17 cellular contexts compared by ENCODE assay signal in the genomic region with DNA sequence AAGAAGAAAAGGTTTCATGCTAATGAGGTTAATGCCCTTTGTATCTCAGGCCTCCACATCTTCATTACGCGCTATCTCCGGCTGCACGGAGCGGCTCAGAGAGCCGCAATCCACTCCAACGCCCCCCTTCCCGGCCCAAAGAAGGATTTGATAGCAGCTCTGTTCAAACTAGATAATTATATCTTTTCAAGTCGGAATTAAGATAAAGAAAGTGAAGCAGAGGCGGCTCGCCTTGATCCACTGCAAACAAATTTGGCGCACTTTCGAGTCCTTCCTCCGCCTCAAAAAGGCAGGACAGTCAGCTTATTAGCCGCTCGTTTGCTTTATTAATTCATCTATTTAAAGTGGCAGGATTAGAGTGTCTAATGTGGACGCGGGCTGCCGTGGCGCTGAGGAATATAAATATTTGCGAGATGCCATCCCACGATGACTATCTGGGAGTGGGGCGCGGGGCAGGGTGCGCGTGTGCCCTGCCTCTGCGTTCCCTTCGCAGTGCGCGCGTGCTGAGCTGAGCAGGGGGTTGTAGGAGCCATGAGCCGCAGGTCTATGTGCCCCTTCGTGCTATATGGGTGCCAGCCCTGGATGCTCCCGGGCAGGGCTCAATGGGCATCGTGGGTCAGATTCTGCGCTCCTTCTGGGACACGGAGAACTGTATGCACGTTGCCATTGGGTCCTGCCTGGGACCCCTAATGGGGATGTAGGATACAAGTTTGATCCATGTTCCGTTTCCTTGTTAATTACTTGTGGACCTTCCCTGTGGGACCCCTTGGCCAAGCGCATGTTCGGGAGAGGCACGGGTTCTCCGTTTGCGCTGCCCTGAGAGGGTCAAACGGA. TPM values are rescaled to one million over a fixed set of nuclear protein-coding genes. Genes with fewer than 3 reads are reported as not detected.
A peak's percentile ranks its signal among the peaks of the same experiment; 100 is the strongest.
DNase-seq lines count a peak whose midpoint lies in the region; ATAC-seq and TF ChIP-seq lines count a peak whose summit lies in the region.
"Had no signal": no experiment of that assay in that cellular context is flagged by ENCODE, and none has a peak within 500 bp of the region (broad histone marks: within the 10 kb centered on the region; RNA-seq: fewer than 3 reads in every experiment).

No MANE protein-coding gene starts in this region.

- DNase-seq in AG04449 (ENCODE audit: low read depth, low spot score): no peak
- DNase-seq in OCI-M1 (lab: John Stamatoyannopoulos, UW): peak; percentile 18
- DNase-seq in glutamatergic neuron: no peak
- DNase-seq in osteoblast (ENCODE audit: insufficient read length, low spot score, missing footprints): peak; percentile 49
- no peak for DNase-seq in sigmoid colon
- DNase-seq in HuH-7.5 (ENCODE audit: low spot score): no peak
- no peak for DNase-seq in effector CD4-positive, alpha-beta T cell
- DNase-seq: activated CD4-positive, CD25-positive, alpha-beta regulatory T cell; activated naive CD4-positive, alpha-beta T cell treated with anti-CD3 and anti-CD28 coated beads for 36 hours; Calu3; kidney glomerular epithelial cell; NCI-H82; stimulated activated CD4-positive, alpha-beta T cell treated with anti-CD3 and anti-CD28 coated beads, Interleukin-15, amount 100 ng/mL, for 24 hours had no signal

- H3K4me3 ChIP-seq in AG04449 (ENCODE audit: low read depth, low read length) (peak overlapping the region; percentile 27), osteoblast (ENCODE audit: insufficient read depth, low read length) (no peak overlapping the region), sigmoid colon (no peak overlapping the region)
- H3K4me3 ChIP-seq: cardiac muscle cell, thoracic aorta had no signal

- 6 to 10% methylated on average over 45 of the region's 45 CpGs for WGBS in sigmoid colon, 2 donors

- H2AFZ ChIP-seq in osteoblast (ENCODE audit: low read length): no peak overlapping the region

- POLR2A ChIA-PET in AG04449 (lab: Yijun Ruan, JAX): no interaction called here

- intact Hi-C loops in sigmoid colon (cut with DNase I): no loop called here

- no peaks in the 10 kb centered on the region for H3K79me2 ChIP-seq in osteoblast (ENCODE audit: insufficient read depth, low read length)

- CTCF ChIA-PET in AG04449 (lab: Yijun Ruan, JAX): interaction anchor here (0.6 to 1.7 kb wide), 3 partner anchors 13 to 123 kb away, joined by 3 to 6 read pairs (median 3); no protein-coding TSS in a partner anchor

- H3K27ac Mint-ChIP-seq in glutamatergic neuron (ENCODE audit: unreplicated experiment): no peak overlapping the region
- H3K27ac Mint-ChIP-seq: activated naive CD4-positive, alpha-beta T cell treated with anti-CD3 and anti-CD28 coated beads for 36 hours had no signal

- H3K36me3 Mint-ChIP-seq in glutamatergic neuron (ENCODE audit: unreplicated experiment): no peaks in the 10 kb centered on the region

- H3K9me3 ChIP-seq in osteoblast (ENCODE audit: low read depth, low read length) (no peaks in the 10 kb centered on the region), sigmoid colon (no peaks in the 10 kb centered on the region)
- H3K9me3 ChIP-seq: thoracic aorta had no signal

- peaks cover 14% of the 10 kb centered on the region for H3K9me3 Mint-ChIP-seq in glutamatergic neuron (ENCODE audit: unreplicated experiment)
- H3K9me3 Mint-ChIP-seq: activated naive CD4-positive, alpha-beta T cell treated with anti-CD3 and anti-CD28 coated beads for 36 hours had no signal

- H3K27ac ChIP-seq in osteoblast (ENCODE audit: low read depth, low read length) (no peak overlapping the region), sigmoid colon (no peak overlapping the region)
- H3K27ac ChIP-seq: cardiac muscle cell, thoracic aorta had no signal

- H3K4me2 ChIP-seq in osteoblast (ENCODE audit: insufficient read depth, low read length): no peak overlapping the region

- peaks cover 66% of the 10 kb centered on the region for H3K27me3 ChIP-seq in osteoblast (ENCODE audit: insufficient read depth, low read length)
- peaks cover 63 to 100% (median 96%) of the 10 kb centered on the region in 3 donors for H3K27me3 ChIP-seq in sigmoid colon

- H3K4me3 Mint-ChIP-seq in glutamatergic neuron (ENCODE audit: unreplicated experiment): peak overlapping the region; percentile 72
- H3K4me3 Mint-ChIP-seq: activated naive CD4-positive, alpha-beta T cell treated with anti-CD3 and anti-CD28 coated beads for 36 hours had no signal

- no peaks in the 10 kb centered on the region for H3K4me1 ChIP-seq in osteoblast (ENCODE audit: insufficient read depth, low read length)
- H3K4me1 ChIP-seq in sigmoid colon: peaks cover 0 to 23% (median 18%) of the 10 kb centered on the region in 4 donors

- no peak for ATAC-seq in HG03432 (IDR thresholded peaks at IDR 0.05; ENCODE audit: unreplicated experiment)

- H3K27me3 Mint-ChIP-seq in glutamatergic neuron (ENCODE audit: unreplicated experiment): peaks cover 47% of the 10 kb centered on the region

- no peaks in the 10 kb centered on the region for H3K36me3 ChIP-seq in osteoblast (ENCODE audit: insufficient read depth, low read length)
- H3K36me3 ChIP-seq in sigmoid colon: no peaks in the 10 kb centered on the region
- H3K36me3 ChIP-seq: cardiac muscle cell, thoracic aorta had no signal

- TF ChIP-seq EP300 in sigmoid colon (IDR thresholded peaks at IDR 0.05): no peak

- H3K4me1 Mint-ChIP-seq in glutamatergic neuron (ENCODE audit: low read depth, unreplicated experiment): peaks cover 15% of the 10 kb centered on the region

- TF ChIP-seq CTCF in AG04449 (IDR thresholded peaks at IDR 0.05; ENCODE audit: insufficient read depth, low read length, missing control alignments): no peak
- no peak for TF ChIP-seq CTCF in glutamatergic neuron (IDR thresholded peaks at IDR 0.05; ENCODE audit: partially characterized antibody, unreplicated experiment)
- no peak for TF ChIP-seq CTCF in osteoblast (IDR thresholded peaks at IDR 0.05; ENCODE audit: extremely low read depth, low read depth, low read length)
- no peak for TF ChIP-seq CTCF in sigmoid colon (IDR thresholded peaks at IDR 0.05)

- TF ChIP-seq POLR2A in sigmoid colon (IDR thresholded peaks at IDR 0.05): no peak

- H4K20me1 ChIP-seq in osteoblast (ENCODE audit: insufficient read depth, low read length): no peaks in the 10 kb centered on the region

RNA-seq across cellular contexts. Expression of a gene that starts 9.0 kb away (rescaled TPM):
- total RNA-seq in glutamatergic neuron (ENCODE audit: unreplicated experiment): 0.47 TPM
- total RNA-seq in osteoblast: 0.88 and 1.4 TPM in 2 replicates
- total RNA-seq in sigmoid colon: under 1 TPM in 1 of 4 donors, not detected in 3; 0.36 TPM
- polyA plus RNA-seq in sigmoid colon: not detected
- total RNA-seq: activated naive CD4-positive, alpha-beta T cell treated with anti-CD3 and anti-CD28 coated beads for 36 hours; Calu3; cardiac muscle cell; glomerular endothelial cell; thoracic aorta had no signal
- polyA plus RNA-seq: cardiac muscle cell had no signal

Comparison
In these comparisons a context has a peak if more than half of its experiments do, and no peak if none do; other contexts are left out.
1. DNase-seq: peak in OCI-M1 (single experiment) and osteoblast (single experiment); none in AG04449 (single experiment), glutamatergic neuron (single experiment), sigmoid colon (single experiment), HuH-7.5 (single experiment) and effector CD4-positive, alpha-beta T cell (single experiment).